ENCODE assay signal across 8 cellular contexts in genomic region chr19:42253245-42254082, GRCh38. TPM values are rescaled to one million over a fixed set of nuclear protein-coding genes. Genes with fewer than 3 reads are reported as not detected.
A peak's percentile ranks its signal among the peaks of the same experiment; 100 is the strongest.
DNase-seq lines count a peak whose midpoint lies in the region; ATAC-seq and TF ChIP-seq lines count a peak whose summit lies in the region.

No MANE protein-coding gene starts in this region.

- H3K36me3 ChIP-seq in A673 (ENCODE audit: insufficient read depth, low read length, poor library complexity, severe bottlenecking) (peaks cover 21% of the 10 kb centered on the region), kidney epithelial cell (ENCODE audit: control insufficient read depth, insufficient read depth, low read length) (peaks cover 3% of the 10 kb centered on the region)

- no TSS peak for BruUV-seq in A673 (replicated peaks; lab: Mats Ljungman, UMichigan)

- intact Hi-C loops in A673 (cut with micrococcal nuclease; ENCODE audit: unreplicated experiment) = loop anchor here (2.0 kb wide), 1 partner anchor 15 kb away; the partner anchor contains the start of gene CIC

- CTCF ChIA-PET in A673 (lab: Charles Lee) = no interaction called here

- H3K27ac ChIP-seq in A673 (ENCODE audit: low read depth, low read length, poor library complexity, severe bottlenecking) (peak overlapping the region; percentile 95), VCaP (peak overlapping the region; percentile 91)

- H3K27me3 ChIP-seq in A673 (replicated peaks; ENCODE audit: insufficient read depth, low read depth, low read length, poor library complexity) (no peaks in the 10 kb centered on the region), kidney epithelial cell (ENCODE audit: control insufficient read depth, insufficient read depth, low read length) (no peaks in the 10 kb centered on the region)

- peak; percentile 21 for ATAC-seq in GM18867 (IDR thresholded peaks at IDR 0.05; ENCODE audit: unreplicated experiment)

- TF ChIP-seq CTCF in A673 (conservative IDR thresholded peaks at IDR 0.05; ENCODE audit: low read depth, low read length) (no peak), LNCaP clone FGC (IDR thresholded peaks at IDR 0.05; ENCODE audit: control insufficient read depth, extremely low read depth, insufficient read depth) (no peak), VCaP (conservative IDR thresholded peaks at IDR 0.05) (no peak), cardiac fibroblast (IDR thresholded peaks at IDR 0.05; ENCODE audit: low read depth, low read length) (no peak), kidney epithelial cell (IDR thresholded peaks at IDR 0.05; ENCODE audit: insufficient read depth, low read length, poor library complexity, severe bottlenecking) (no peak)

- DNase-seq in A673 (ENCODE audit: low spot score) = peak; percentile 83
- no peak for DNase-seq in LNCaP clone FGC (ENCODE audit: low read depth)
- peak in 1 of 2 donors; percentile 56 for DNase-seq in cardiac fibroblast (ENCODE audit: low read depth in 2 of 2)
- no peak for DNase-seq in kidney epithelial cell (ENCODE audit: low read depth)
- peak in 3 of 4 experiments; percentile 28 to 61 (median 41) for DNase-seq in stimulated activated CD4-positive, alpha-beta T cell treated with anti-CD3 and anti-CD28 coated beads, Interleukin-1b, Interleukin-23, amount 100 ng/mL, for 24 hours (ENCODE audit: low read depth in 4 of 4, low spot score in 1 of 4)
- no peak for DNase-seq in NCI-H345 (lab: John Stamatoyannopoulos, UW)

- H3K4me1 ChIP-seq in A673 (ENCODE audit: insufficient read depth, low read length, poor library complexity, severe bottlenecking) = peaks cover 47% of the 10 kb centered on the region

- no peaks in the 10 kb centered on the region for H3K9me3 ChIP-seq in A673 (ENCODE audit: low read depth, low read length, poor library complexity, severe bottlenecking)

- H3K4me3 ChIP-seq in A673 (ENCODE audit: low read depth, low read length, poor library complexity, severe bottlenecking) (peak overlapping the region; percentile 91), LNCaP clone FGC (ENCODE audit: low read depth, low read length) (peak overlapping the region; percentile 82), cardiac fibroblast (replicated peaks in 1 of 2; ENCODE audit: low read depth in 2 of 2, low read length in 2 of 2) (peak overlapping the region; percentile 96 to 100), kidney epithelial cell (ENCODE audit: low read depth, low read length) (peak overlapping the region; percentile 99)

- POLR2A ChIA-PET in A673 (lab: Charles Lee; ENCODE audit: low non-redundant PET) = no interaction called here

RNA-seq across cellular contexts. Expression of gene ERF, which starts 1.5 kb away (rescaled TPM):
- 149 and 164 TPM in 2 replicates for total RNA-seq in A673 (2021)
- 31.6 and 48.8 TPM in 2 replicates for total RNA-seq in kidney epithelial cell

RNA-seq across cellular contexts. Expression of gene GSK3A, which starts 11.1 kb away (rescaled TPM):
- total RNA-seq in A673 (2021) (67.8 and 70.1 TPM in 2 replicates), kidney epithelial cell (27.3 and 36.1 TPM in 2 replicates)

RNA-seq across cellular contexts. Expression of gene CIC, which starts 15.6 kb away (rescaled TPM):
- 75.8 and 80.3 TPM in 2 replicates for total RNA-seq in A673 (2021)
- total RNA-seq in kidney epithelial cell = 39.4 and 41.7 TPM in 2 replicates

RNA-seq across cellular contexts. Expression of gene ZNF526, which starts 33.4 kb away (rescaled TPM):
- total RNA-seq in A673 (2021) = 17.4 and 21.3 TPM in 2 replicates
- total RNA-seq in kidney epithelial cell = 6.1 and 7.3 TPM in 2 replicates

RNA-seq across cellular contexts. Expression of gene DEDD2, which starts 36.0 kb away (rescaled TPM):
- 32.1 and 35.2 TPM in 2 replicates for total RNA-seq in A673 (2021)
- total RNA-seq in kidney epithelial cell = 42.9 and 47.3 TPM in 2 replicates

Comparison
In these comparisons a context has a peak if more than half of its experiments do, and no peak if none do; other contexts are left out.
1. DNase-seq: peak in A673 (single experiment) and stimulated activated CD4-positive, alpha-beta T cell treated with anti-CD3 and anti-CD28 coated beads, Interleukin-1b, Interleukin-23, amount 100 ng/mL, for 24 hours (3 of 4); none in LNCaP clone FGC (single experiment), kidney epithelial cell (single experiment) and NCI-H345 (single experiment).
2. Peak in every context shown above with its lines, with median percentiles within 50 percentile points of each other: H3K4me3 ChIP-seq.